8 cellular contexts compared by ENCODE assay signal in genomic region chr6:110178626-110179405, GRCh38. TPM values are rescaled to one million over a fixed set of nuclear protein-coding genes. Genes with fewer than 3 reads are reported as not detected.
A peak's percentile ranks its signal among the peaks of the same experiment; 100 is the strongest.
DNase-seq lines count a peak whose midpoint lies in the region; ATAC-seq and TF ChIP-seq lines count a peak whose summit lies in the region.

No MANE protein-coding gene starts in this region.

- CTCF ChIA-PET in CD8-positive, alpha-beta memory T cell (lab: Charles Lee) = interaction anchor here (1.1 to 2.2 kb wide), 7 partner anchors 34 to 796 kb away, joined by 3 to 6 read pairs (median 4); no protein-coding TSS in a partner anchor

- TF ChIP-seq POLR2A in NB4 (IDR thresholded peaks at IDR 0.05; ENCODE audit: extremely low read depth, insufficient read length) = no peak

- H3K36me3 ChIP-seq in CD8-positive, alpha-beta memory T cell (ENCODE audit: insufficient read depth, low read length) = no peaks in the 10 kb centered on the region
- H3K36me3 ChIP-seq in osteoblast (ENCODE audit: insufficient read depth, low read length) = no peaks in the 10 kb centered on the region
- H3K36me3 ChIP-seq in thoracic aorta = no peaks in the 10 kb centered on the region

- peak; percentile 70 to 84 (median 79) for DNase-seq in CD8-positive, alpha-beta memory T cell
- DNase-seq in NB4 (ENCODE audit: low read depth) = peak; percentile 76
- peak; percentile 77 for DNase-seq in Right ventricle myocardium inferior (ENCODE audit: missing footprints)
- DNase-seq in osteoblast (ENCODE audit: insufficient read length, low spot score, missing footprints) = peak; percentile 71
- DNase-seq in thoracic aorta (ENCODE audit: low spot score) = no peak

- ATAC-seq in GM21786 (IDR thresholded peaks at IDR 0.05; ENCODE audit: unreplicated experiment) = peak; percentile 32
- peak; percentile 52 for ATAC-seq in SK-N-SH treated with all-trans-retinoic acid at 6 μM for 48 hours
- peak; percentile 29 for ATAC-seq in Right ventricle myocardium inferior
- peak; percentile 49 for ATAC-seq in thoracic aorta (ENCODE audit: insufficient number of reproducible peaks, low FRiP score, low read depth)

- H3K4me1 ChIP-seq in CD8-positive, alpha-beta memory T cell (ENCODE audit: insufficient read depth, low read length) = peaks cover 37% of the 10 kb centered on the region
- H3K4me1 ChIP-seq in osteoblast (ENCODE audit: insufficient read depth, low read length) (peaks cover 16% of the 10 kb centered on the region), thoracic aorta (ENCODE audit: control insufficient read depth in 1 of 2, low read depth in 2 of 2) (peaks cover 17 to 31% of the 10 kb centered on the region in 2 donors)

- H3K27me3 ChIP-seq in CD8-positive, alpha-beta memory T cell (ENCODE audit: insufficient read depth, low read length, poor library complexity, severe bottlenecking) = peaks cover 12% of the 10 kb centered on the region
- H3K27me3 ChIP-seq in osteoblast (ENCODE audit: insufficient read depth, low read length) = no peaks in the 10 kb centered on the region
- no peaks in the 10 kb centered on the region for H3K27me3 ChIP-seq in thoracic aorta (replicated peaks; ENCODE audit: insufficient read depth)

- peak overlapping the region in 5 of 7 donors; percentile 82 to 94 (median 86) for H3K4me3 Mint-ChIP-seq in CD8-positive, alpha-beta memory T cell
- H3K4me3 Mint-ChIP-seq in activated naive CD8-positive, alpha-beta T cell = peak overlapping the region; percentile 93

- peak overlapping the region; percentile 98 for H2AFZ ChIP-seq in osteoblast (ENCODE audit: low read length)

- peak overlapping the region; percentile 99 for H3K4me3 ChIP-seq in CD8-positive, alpha-beta memory T cell (ENCODE audit: low read length)
- H3K4me3 ChIP-seq in NB4 (ENCODE audit: low read depth, low read length) (peak overlapping the region; percentile 97), osteoblast (ENCODE audit: insufficient read depth, low read length) (peak overlapping the region; percentile 85), thoracic aorta (peak overlapping the region; percentile 76)

- POLR2A ChIA-PET in CD8-positive, alpha-beta memory T cell (lab: Charles Lee) = interaction anchor here (0.8 to 1.5 kb wide), 4 partner anchors 187 to 1884 kb away, joined by 3 to 4 read pairs (median 3); partner anchors contain the start of genes AFG1L and AMD1

- peaks cover 11 to 22% of the 10 kb centered on the region in 2 donors for H3K27me3 Mint-ChIP-seq in CD8-positive, alpha-beta memory T cell
- peaks cover 10% of the 10 kb centered on the region for H3K27me3 Mint-ChIP-seq in activated naive CD8-positive, alpha-beta T cell

- H3K9me3 Mint-ChIP-seq in CD8-positive, alpha-beta memory T cell = no peaks in the 10 kb centered on the region
- no peaks in the 10 kb centered on the region for H3K9me3 Mint-ChIP-seq in activated naive CD8-positive, alpha-beta T cell (ENCODE audit: low read depth)

- H3K9me3 ChIP-seq in CD8-positive, alpha-beta memory T cell (ENCODE audit: low read length) = no peaks in the 10 kb centered on the region
- H3K9me3 ChIP-seq in osteoblast (ENCODE audit: low read depth, low read length) (no peaks in the 10 kb centered on the region), thoracic aorta (no peaks in the 10 kb centered on the region)

- peak overlapping the region; percentile 1 to 91 (median 76) for H3K27ac Mint-ChIP-seq in CD8-positive, alpha-beta memory T cell
- H3K27ac Mint-ChIP-seq in activated naive CD8-positive, alpha-beta T cell = peak overlapping the region; percentile 77

- intact Hi-C loops in Right ventricle myocardium inferior (cut with DNase I) = loop anchor here (10.0 kb wide), 1 partner anchor 776 kb away; the partner anchor contains the start of gene GTF3C6

- peaks cover 0 to 4% (median 0%) of the 10 kb centered on the region in 3 donors for H3K36me3 Mint-ChIP-seq in CD8-positive, alpha-beta memory T cell
- no peaks in the 10 kb centered on the region for H3K36me3 Mint-ChIP-seq in activated naive CD8-positive, alpha-beta T cell

- H3K4me2 ChIP-seq in osteoblast (ENCODE audit: insufficient read depth, low read length) = peak overlapping the region; percentile 90

- H3K4me1 Mint-ChIP-seq in CD8-positive, alpha-beta memory T cell = peaks cover 8 to 10% (median 9%) of the 10 kb centered on the region in 3 donors
- peaks cover 5% of the 10 kb centered on the region for H3K4me1 Mint-ChIP-seq in activated naive CD8-positive, alpha-beta T cell (ENCODE audit: low read depth)

- H3K27ac ChIP-seq in CD8-positive, alpha-beta memory T cell (ENCODE audit: low read depth, low read length) = peak overlapping the region; percentile 89
- H3K27ac ChIP-seq in osteoblast (ENCODE audit: low read depth, low read length) (peak overlapping the region; percentile 90), thoracic aorta (peak overlapping the region; percentile 74 to 83)

- H3K79me2 ChIP-seq in osteoblast (ENCODE audit: insufficient read depth, low read length) = peaks cover 63% of the 10 kb centered on the region

- H4K20me1 ChIP-seq in osteoblast (ENCODE audit: insufficient read depth, low read length) = peaks cover 19% of the 10 kb centered on the region

- TF ChIP-seq CTCF in NB4 (IDR thresholded peaks at IDR 0.05; ENCODE audit: low read depth, low read length) = peak; percentile 70
- TF ChIP-seq CTCF in osteoblast (IDR thresholded peaks at IDR 0.05; ENCODE audit: extremely low read depth, low read depth, low read length) = peak; percentile 58
- peak; percentile 42 for TF ChIP-seq CTCF in thoracic aorta (IDR thresholded peaks at IDR 0.05)

TF ChIP-seq in SK-N-SH treated with all-trans-retinoic acid at 6 μM for 48 hours, 23 proteins besides CTCF, POLR2A, EP300 and RAD21:
- TF ChIP-seq TOX (CRISPR knock-in tag; IDR thresholded peaks at IDR 0.05; ENCODE audit: borderline replicate concordance) (no peak), TSHZ2 (CRISPR knock-in tag; IDR thresholded peaks at IDR 0.05) (0 out of 2 replicates have a peak, but pooled peaks have one; percentile 24)

RNA-seq across cellular contexts. Expression of gene WASF1, which starts 0.7 kb away (rescaled TPM):
- 1 to 10 TPM; 1.8 to 2.4 TPM for total RNA-seq in CD8-positive, alpha-beta memory T cell
- polyA plus RNA-seq in CD8-positive, alpha-beta memory T cell = 0.36 TPM
- total RNA-seq in Right ventricle myocardium inferior (1.8 TPM), osteoblast (18.6 and 18.8 TPM in 2 replicates), thoracic aorta (10 to 100 TPM in 1 of 2 donors, 1 to 10 TPM in 1; 4.9 to 21.8 TPM)

RNA-seq across cellular contexts. Expression of gene CDC40, which starts 1.4 kb away (rescaled TPM):
- 10 to 100 TPM; 26.5 to 27.3 TPM for total RNA-seq in CD8-positive, alpha-beta memory T cell
- polyA plus RNA-seq in CD8-positive, alpha-beta memory T cell = 21.8 TPM
- 15.7 TPM for total RNA-seq in Right ventricle myocardium inferior
- total RNA-seq in osteoblast = 27.4 and 27.5 TPM in 2 replicates
- 10 to 100 TPM; 11.2 to 22.2 TPM for total RNA-seq in thoracic aorta
